In genomic region chr2:183229386-183229785, GRCh38 we compare ENCODE assay signal across 13 cellular contexts.
DNase-seq lines count a peak whose midpoint lies in the region; ATAC-seq and TF ChIP-seq lines count a peak whose summit lies in the region.
"Had no signal": no experiment of that assay in that cellular context is flagged by ENCODE, and none has a peak within 500 bp of the region (broad histone marks: within the 10 kb centered on the region; RNA-seq: fewer than 3 reads in every experiment).

No MANE protein-coding gene starts in this region.

- in situ Hi-C loops in brain microvascular endothelial cell (cut with HindIII; ENCODE audit: low pct_ligation_motif_present, low sequenced_read_pairs), result no loop called here

- no peak overlapping the region for H3K4me3 Mint-ChIP-seq in stimulated activated naive CD8-positive, alpha-beta T cell treated with anti-CD3 and anti-CD28 coated beads, Interleukin-15, amount 100 ng/mL, for 72 hours
- H3K4me3 Mint-ChIP-seq: H9; naive thymus-derived CD4-positive, alpha-beta T cell had no signal

- H3K27ac ChIP-seq in brain microvascular endothelial cell, result no peak overlapping the region
- H3K27ac ChIP-seq: left ventricle myocardium inferior had no signal

- TF ChIP-seq CTCF in brain microvascular endothelial cell (IDR thresholded peaks at IDR 0.05; ENCODE audit: low read depth, low read length, missing control alignments), result no peak

- H3K4me3 ChIP-seq in brain microvascular endothelial cell (ENCODE audit: low read depth, low read length), result no peak overlapping the region
- H3K4me3 ChIP-seq: left ventricle myocardium inferior had no signal

- H3K27me3 ChIP-seq in brain microvascular endothelial cell (replicated peaks), result no peaks in the 10 kb centered on the region

- H3K27ac Mint-ChIP-seq in stimulated activated naive CD8-positive, alpha-beta T cell treated with anti-CD3 and anti-CD28 coated beads, Interleukin-15, amount 100 ng/mL, for 72 hours, result no peak overlapping the region
- H3K27ac Mint-ChIP-seq: naive thymus-derived CD4-positive, alpha-beta T cell had no signal

- H3K36me3 ChIP-seq in brain microvascular endothelial cell (replicated peaks), result no peaks in the 10 kb centered on the region
- H3K36me3 ChIP-seq: left ventricle myocardium inferior had no signal

- peak; percentile 2 for DNase-seq in stimulated activated CD4-positive, alpha-beta T cell treated with anti-CD3 and anti-CD28 coated beads, Interleukin-1b, Interleukin-23, amount 100 ng/mL, for 48 hours
- no peak for DNase-seq in stimulated activated CD4-positive, alpha-beta T cell treated with anti-CD3 and anti-CD28 coated beads, Interleukin-4, amount 100 ng/mL, for 1 hour
- DNase-seq in HS-5 (ENCODE audit: low read depth), result peak; percentile 22
- peak; percentile 49 for DNase-seq in brain microvascular endothelial cell
- no peak for DNase-seq in stimulated activated naive CD8-positive, alpha-beta T cell treated with anti-CD3 and anti-CD28 coated beads, Interleukin-15, amount 100 ng/mL, for 72 hours
- no peak for DNase-seq in SHP77 (lab: John Stamatoyannopoulos, UW)
- no peak for DNase-seq in iPS-NIHi11 (ENCODE audit: low spot score)
- DNase-seq in DMS79 (lab: John Stamatoyannopoulos, UW), result no peak
- DNase-seq: DND-41; H9; left ventricle myocardium inferior; naive thymus-derived CD4-positive, alpha-beta T cell; NCI-H1105 had no signal

- H3K27me3 Mint-ChIP-seq in stimulated activated naive CD8-positive, alpha-beta T cell treated with anti-CD3 and anti-CD28 coated beads, Interleukin-15, amount 100 ng/mL, for 72 hours, result no peaks in the 10 kb centered on the region
- H3K27me3 Mint-ChIP-seq: naive thymus-derived CD4-positive, alpha-beta T cell had no signal

- peaks cover 8% of the 10 kb centered on the region for H3K4me1 Mint-ChIP-seq in stimulated activated naive CD8-positive, alpha-beta T cell treated with anti-CD3 and anti-CD28 coated beads, Interleukin-15, amount 100 ng/mL, for 72 hours
- H3K4me1 Mint-ChIP-seq: H9; naive thymus-derived CD4-positive, alpha-beta T cell had no signal

- peak; percentile 75 for ATAC-seq in stimulated activated naive CD8-positive, alpha-beta T cell treated with anti-CD3 and anti-CD28 coated beads, Interleukin-15, amount 100 ng/mL, for 72 hours
- ATAC-seq: naive thymus-derived CD4-positive, alpha-beta T cell had no signal

- H3K9me3 Mint-ChIP-seq in stimulated activated naive CD8-positive, alpha-beta T cell treated with anti-CD3 and anti-CD28 coated beads, Interleukin-15, amount 100 ng/mL, for 72 hours, result peaks cover 6 to 7% of the 10 kb centered on the region in 2 donors

Comparison
In these comparisons a context has a peak if more than half of its experiments do, and no peak if none do; other contexts are left out.
1. DNase-seq: peak in stimulated activated CD4-positive, alpha-beta T cell treated with anti-CD3 and anti-CD28 coated beads, Interleukin-1b, Interleukin-23, amount 100 ng/mL, for 48 hours (single experiment), HS-5 (single experiment) and brain microvascular endothelial cell (single experiment); none in stimulated activated CD4-positive, alpha-beta T cell treated with anti-CD3 and anti-CD28 coated beads, Interleukin-4, amount 100 ng/mL, for 1 hour (single experiment), stimulated activated naive CD8-positive, alpha-beta T cell treated with anti-CD3 and anti-CD28 coated beads, Interleukin-15, amount 100 ng/mL, for 72 hours (0 of 2), SHP77 (0 of 2), iPS-NIHi11 (single experiment) and DMS79 (single experiment).